ENCODE assay signal across 10 cellular contexts in genomic region chr22:49951986-49952896, GRCh38. TPM values are rescaled to one million over a fixed set of nuclear protein-coding genes. Genes with fewer than 3 reads are reported as not detected.
DNase-seq lines count a peak whose midpoint lies in the region; ATAC-seq and FAIRE-seq lines count a peak whose summit lies in the region.
"Had no signal": no experiment of that assay in that cellular context is flagged by ENCODE, and none has a peak within 500 bp of the region (broad histone marks: within the 10 kb centered on the region; RNA-seq: fewer than 3 reads in every experiment).

No MANE protein-coding gene starts in this region.

- H2BK15ac ChIP-seq in neuronal stem cell (ENCODE audit: low read length) = peak overlapping the region; percentile 86

- H3K4ac ChIP-seq in neuronal stem cell (ENCODE audit: low read length) = peak overlapping the region; percentile 17

- H2AK5ac ChIP-seq in neuronal stem cell (ENCODE audit: low read depth, low read length) = peak overlapping the region; percentile 100

- peak overlapping the region; percentile 92 for H4K91ac ChIP-seq in neuronal stem cell (ENCODE audit: low read depth, low read length, poor library complexity)

- no peak overlapping the region for H3K4me2 ChIP-seq in neuronal stem cell (ENCODE audit: insufficient read depth, low read length, poor library complexity, severe bottlenecking)

- H3K27me3 ChIP-seq in neuronal stem cell (ENCODE audit: control insufficient read depth in 3 of 3, insufficient read depth in 3 of 3, low read depth in 1 of 3, low read length in 3 of 3) = no peaks in the 10 kb centered on the region

- H3K4me1 ChIP-seq in neuronal stem cell (ENCODE audit: control insufficient read depth in 2 of 2, insufficient read depth in 1 of 2, low read depth in 1 of 2, low read length in 2 of 2) = peaks cover 21 to 35% of the 10 kb centered on the region in 2 donors

- H2BK5ac ChIP-seq in neuronal stem cell (ENCODE audit: low read length) = peak overlapping the region; percentile 13

- no peak overlapping the region for H3K23ac ChIP-seq in neuronal stem cell (ENCODE audit: low read depth, low read length, poor library complexity)

- H4K8ac ChIP-seq in neuronal stem cell (ENCODE audit: low read depth, low read length) = no peak overlapping the region

- H3K9ac ChIP-seq in neuronal stem cell (ENCODE audit: low read depth, low read length, poor library complexity) = peak overlapping the region; percentile 60

- H3K79me1 ChIP-seq in neuronal stem cell (ENCODE audit: low read depth, low read length) = no peaks in the 10 kb centered on the region

- peak overlapping the region; percentile 75 for H2BK12ac ChIP-seq in neuronal stem cell (ENCODE audit: low read length)

- WGBS in neuronal stem cell (ENCODE audit: extremely low coverage in 2 of 2, insufficient read length in 2 of 2, insufficient replicate concordance in 1 of 2), 2 donors = no CpG with 5 or more reads among the region's 24 CpGs

- H3K27ac ChIP-seq in epithelial cell of prostate (peak overlapping the region; percentile 81), neuronal stem cell (replicated peaks; ENCODE audit: low read length) (no peak overlapping the region)

- H2BK120ac ChIP-seq in neuronal stem cell (ENCODE audit: low read depth, low read length) = peak overlapping the region; percentile 24

- DNase-seq in AG08395 (ENCODE audit: low spot score) (peak; percentile 76), LHCN-M2 (ENCODE audit: low read depth) (peak; percentile 36), epithelial cell of prostate (ENCODE audit: low read depth, low spot score) (no peak), neuronal stem cell (ENCODE audit: low spot score) (no peak), frontal cortex (ENCODE audit: low spot score in 2 of 2) (no peak), DMS 273 (lab: John Stamatoyannopoulos, UW; ENCODE audit: unreplicated experiment) (no peak)
- DNase-seq: activated B cell treated with CpG ODN at 0.5 μM for 24 hours, NCI-H446 had no signal

- H3K36me3 ChIP-seq in neuronal stem cell (replicated peaks in 1 of 2; ENCODE audit: control insufficient read depth in 2 of 2, insufficient read depth in 2 of 2, low read length in 2 of 2) = no peaks in the 10 kb centered on the region

- H3K18ac ChIP-seq in neuronal stem cell (ENCODE audit: low read length) = peak overlapping the region; percentile 94

- FAIRE-seq in frontal cortex (lab: Jason Lieb, UNC) = no peak

- no peak overlapping the region for H3K4me3 ChIP-seq in neuronal stem cell (ENCODE audit: low read length in 2 of 2)

- H3K9me3 ChIP-seq in neuronal stem cell (replicated peaks in 1 of 2; ENCODE audit: control insufficient read depth in 2 of 2, insufficient read depth in 1 of 2, low read depth in 1 of 2, low read length in 2 of 2) = no peaks in the 10 kb centered on the region

- H3K14ac ChIP-seq in neuronal stem cell (ENCODE audit: low read length) = peak overlapping the region; percentile 95

- H2AFZ ChIP-seq in neuronal stem cell (ENCODE audit: low read length) = peak overlapping the region; percentile 54

- ATAC-seq in GM19455 (IDR thresholded peaks at IDR 0.05; ENCODE audit: unreplicated experiment) (no peak), GM18511 (IDR thresholded peaks at IDR 0.05; ENCODE audit: unreplicated experiment) (no peak)

RNA-seq across cellular contexts. Expression of gene PIM3, which starts 8.3 kb away (rescaled TPM):
- 30.5 and 30.8 TPM in 2 replicates for total RNA-seq in LHCN-M2 (2014; rRNA removed)
- 8.4 TPM for polyA plus RNA-seq in LHCN-M2 (2012)
- 38.0 TPM for polyA plus RNA-seq in neuronal stem cell (2013, experiment 1 of 2)
- polyA plus RNA-seq in neuronal stem cell (2013, experiment 2 of 2) = 37.0 TPM
- total RNA-seq in frontal cortex = 16.3 TPM

RNA-seq across cellular contexts. Expression of gene CRELD2, which starts 33.8 kb away (rescaled TPM):
- total RNA-seq in LHCN-M2 (2014; rRNA removed) (71.1 and 91.8 TPM in 2 replicates), frontal cortex (17.5 TPM)
- 54.1 TPM for polyA plus RNA-seq in LHCN-M2 (2012)
- 12.6 TPM for polyA plus RNA-seq in neuronal stem cell (2013, experiment 1 of 2)
- 12.2 TPM for polyA plus RNA-seq in neuronal stem cell (2013, experiment 2 of 2)

RNA-seq across cellular contexts. Expression of gene ALG12, which starts 34.0 kb away (rescaled TPM):
- total RNA-seq in LHCN-M2 (2014; rRNA removed) (18.1 and 19.4 TPM in 2 replicates), frontal cortex (8.6 TPM)
- 14.5 TPM for polyA plus RNA-seq in LHCN-M2 (2012)
- polyA plus RNA-seq in neuronal stem cell (2013, experiment 1 of 2) = 9.3 TPM
- polyA plus RNA-seq in neuronal stem cell (2013, experiment 2 of 2) = 9.1 TPM

Comparison
In these comparisons a context has a peak if more than half of its experiments do, and no peak if none do; other contexts are left out.
1. DNase-seq: peak in AG08395 (single experiment) and LHCN-M2 (single experiment); none in epithelial cell of prostate (single experiment), neuronal stem cell (single experiment), frontal cortex (0 of 2) and DMS 273 (single experiment).